Comparison of ENCODE assay signal across 14 cellular contexts in the genomic region with DNA sequence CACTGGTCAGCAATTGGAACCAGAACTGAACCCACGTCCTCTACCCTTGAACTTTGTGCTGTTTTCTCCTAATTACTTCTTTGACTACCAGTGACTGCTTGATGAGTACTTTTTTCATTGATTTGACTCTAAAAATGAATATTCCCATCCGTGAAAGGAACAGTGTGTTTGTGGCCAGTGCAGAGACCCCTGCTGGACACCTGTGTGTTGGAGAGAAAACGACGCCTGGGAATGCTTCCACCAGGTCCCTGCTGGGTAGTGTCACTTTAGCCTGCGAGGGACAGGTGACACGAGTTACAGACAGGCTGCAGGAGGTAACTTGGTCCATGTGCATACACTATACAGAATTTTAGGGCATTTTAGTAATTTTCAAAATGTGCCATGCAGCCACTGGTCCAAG. TPM values are rescaled to one million over a fixed set of nuclear protein-coding genes. Genes with fewer than 3 reads are reported as not detected.
A peak's percentile ranks its signal among the peaks of the same experiment; 100 is the strongest.
DNase-seq lines count a peak whose midpoint lies in the region; ATAC-seq and TF ChIP-seq lines count a peak whose summit lies in the region.
"Had no signal": no experiment of that assay in that cellular context is flagged by ENCODE, and none has a peak within 500 bp of the region (broad histone marks: within the 10 kb centered on the region; RNA-seq: fewer than 3 reads in every experiment).

No MANE protein-coding gene starts in this region.

- H2AFZ ChIP-seq in GM23338: no peak overlapping the region

- H3K36me3 Mint-ChIP-seq in GM23338 (ENCODE audit: low read depth): peaks cover 11% of the 10 kb centered on the region
- H3K36me3 Mint-ChIP-seq: natural killer cell treated with Interleukin-12 subunit alpha and Interleukin-12 subunit beta and Interleukin-15 and Interleukin-18, amount 100 ng/mL, for 72 hours had no signal

- H3K9me2 ChIP-seq in GM23338 (ENCODE audit: insufficient read depth): peaks cover 4% of the 10 kb centered on the region; the same call in 1 of the 2 replicates

- H3K4me3 Mint-ChIP-seq in GM23338: no peak overlapping the region
- H3K4me3 Mint-ChIP-seq: natural killer cell treated with Interleukin-12 subunit alpha and Interleukin-12 subunit beta and Interleukin-15 and Interleukin-18, amount 100 ng/mL, for 72 hours; T-helper 1 cell treated with Interleukin-12 subunit alpha and Interleukin-12 subunit beta and Interleukin-4 antibody, amounts not matched to agents 30 μg/mL and 1 μg/mL, for 36 hours had no signal

- no peak overlapping the region for H3K27ac ChIP-seq in GM23338 (ENCODE audit: low read depth)

- TF ChIP-seq CTCF in GM23338 (conservative IDR thresholded peaks at IDR 0.05; ENCODE audit: low read depth in 2 of 2): peak; percentile 58 to 66
- peak; percentile 63 for TF ChIP-seq CTCF in fibroblast of pulmonary artery (IDR thresholded peaks at IDR 0.05; ENCODE audit: low read length, missing control alignments)

- H3K79me2 ChIP-seq in GM23338 (replicated peaks; ENCODE audit: insufficient read depth): no peaks in the 10 kb centered on the region

- no peaks in the 10 kb centered on the region for H4K20me1 ChIP-seq in GM23338 (replicated peaks; ENCODE audit: insufficient read depth)

- H3K27ac Mint-ChIP-seq in GM23338: no peak overlapping the region
- H3K27ac Mint-ChIP-seq: natural killer cell treated with Interleukin-12 subunit alpha and Interleukin-12 subunit beta and Interleukin-15 and Interleukin-18, amount 100 ng/mL, for 72 hours; T-helper 1 cell treated with Interleukin-12 subunit alpha and Interleukin-12 subunit beta and Interleukin-4 antibody, amounts not matched to agents 30 μg/mL and 1 μg/mL, for 36 hours had no signal

- H3K4me1 ChIP-seq in GM23338 (ENCODE audit: insufficient read depth): peaks cover 14% of the 10 kb centered on the region; the same call in 1 of the 2 replicates

- H3K36me3 ChIP-seq in GM23338 (ENCODE audit: insufficient read depth): no peaks in the 10 kb centered on the region

- H3K27me3 ChIP-seq in GM23338 (ENCODE audit: insufficient read depth): no peaks in the 10 kb centered on the region

- peaks cover 26% of the 10 kb centered on the region for H3K4me1 Mint-ChIP-seq in GM23338

- DNase-seq in GM23338 (ENCODE audit: low spot score) (peak; percentile 44), fibroblast of pulmonary artery (ENCODE audit: low read depth) (peak; percentile 27), sciatic nerve (ENCODE audit: low spot score) (no peak), G401 (ENCODE audit: low spot score) (no peak), T1000 (lab: John Stamatoyannopoulos, UW) (no peak)
- DNase-seq in stimulated activated CD4-positive, alpha-beta T cell treated with anti-CD3 and anti-CD28 coated beads, Interleukin-1b, Interleukin-23, amount 100 ng/mL, for 48 hours: no peak
- DNase-seq: hypothalamus; NCI-H510A; stimulated activated CD4-positive, alpha-beta T cell treated with anti-CD3 and anti-CD28 coated beads, Interleukin-4, amount 100 ng/mL, for 4 hours had no signal

- intact Hi-C loops in sciatic nerve (cut with DNase I): no loop called here

- in situ Hi-C loops in G401 (cut with HindIII; ENCODE audit: low sequenced_read_pairs): no loop called here

- H3K27me3 Mint-ChIP-seq in GM23338 (ENCODE audit: insufficient read depth, low read depth, poor library complexity): peaks cover 5% of the 10 kb centered on the region

- H3F3A ChIP-seq in GM23338 (replicated peaks; ENCODE audit: low read depth): peaks cover 3% of the 10 kb centered on the region

- no peak overlapping the region for H3K4me2 ChIP-seq in GM23338

- no peak for ATAC-seq in GM23338
- ATAC-seq in SK-N-SH treated with all-trans-retinoic acid at 6 μM for 48 hours: peak; percentile 47
- ATAC-seq in sciatic nerve: peak; percentile 36
- no peak for ATAC-seq in HG03439 (IDR thresholded peaks at IDR 0.05; ENCODE audit: unreplicated experiment)

- H3K4me3 ChIP-seq in GM23338 (no peak overlapping the region), fibroblast of pulmonary artery (replicated peaks; ENCODE audit: low read depth, low read length) (no peak overlapping the region)

- H3K9me3 Mint-ChIP-seq in GM23338: peaks cover 24% of the 10 kb centered on the region
- H3K9me3 Mint-ChIP-seq: natural killer cell treated with Interleukin-12 subunit alpha and Interleukin-12 subunit beta and Interleukin-15 and Interleukin-18, amount 100 ng/mL, for 72 hours had no signal

TF ChIP-seq in GM23338, 12 proteins besides CTCF, POLR2A, EP300 and RAD21 (continues in another document):
- no peak for TF ChIP-seq ZNF114 (CRISPR knock-in tag; IDR thresholded peaks at IDR 0.05)
- TF ChIP-seq, protein P1, sequence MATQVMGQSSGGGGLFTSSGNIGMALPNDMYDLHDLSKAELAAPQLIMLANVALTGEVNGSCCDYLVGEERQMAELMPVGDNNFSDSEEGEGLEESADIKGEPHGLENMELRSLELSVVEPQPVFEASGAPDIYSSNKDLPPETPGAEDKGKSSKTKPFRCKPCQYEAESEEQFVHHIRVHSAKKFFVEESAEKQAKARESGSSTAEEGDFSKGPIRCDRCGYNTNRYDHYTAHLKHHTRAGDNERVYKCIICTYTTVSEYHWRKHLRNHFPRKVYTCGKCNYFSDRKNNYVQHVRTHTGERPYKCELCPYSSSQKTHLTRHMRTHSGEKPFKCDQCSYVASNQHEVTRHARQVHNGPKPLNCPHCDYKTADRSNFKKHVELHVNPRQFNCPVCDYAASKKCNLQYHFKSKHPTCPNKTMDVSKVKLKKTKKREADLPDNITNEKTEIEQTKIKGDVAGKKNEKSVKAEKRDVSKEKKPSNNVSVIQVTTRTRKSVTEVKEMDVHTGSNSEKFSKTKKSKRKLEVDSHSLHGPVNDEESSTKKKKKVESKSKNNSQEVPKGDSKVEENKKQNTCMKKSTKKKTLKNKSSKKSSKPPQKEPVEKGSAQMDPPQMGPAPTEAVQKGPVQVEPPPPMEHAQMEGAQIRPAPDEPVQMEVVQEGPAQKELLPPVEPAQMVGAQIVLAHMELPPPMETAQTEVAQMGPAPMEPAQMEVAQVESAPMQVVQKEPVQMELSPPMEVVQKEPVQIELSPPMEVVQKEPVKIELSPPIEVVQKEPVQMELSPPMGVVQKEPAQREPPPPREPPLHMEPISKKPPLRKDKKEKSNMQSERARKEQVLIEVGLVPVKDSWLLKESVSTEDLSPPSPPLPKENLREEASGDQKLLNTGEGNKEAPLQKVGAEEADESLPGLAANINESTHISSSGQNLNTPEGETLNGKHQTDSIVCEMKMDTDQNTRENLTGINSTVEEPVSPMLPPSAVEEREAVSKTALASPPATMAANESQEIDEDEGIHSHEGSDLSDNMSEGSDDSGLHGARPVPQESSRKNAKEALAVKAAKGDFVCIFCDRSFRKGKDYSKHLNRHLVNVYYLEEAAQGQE (IDR thresholded peaks at IDR 0.05; ENCODE audit: unreplicated experiment): no peak
- TF ChIP-seq, protein P2, sequence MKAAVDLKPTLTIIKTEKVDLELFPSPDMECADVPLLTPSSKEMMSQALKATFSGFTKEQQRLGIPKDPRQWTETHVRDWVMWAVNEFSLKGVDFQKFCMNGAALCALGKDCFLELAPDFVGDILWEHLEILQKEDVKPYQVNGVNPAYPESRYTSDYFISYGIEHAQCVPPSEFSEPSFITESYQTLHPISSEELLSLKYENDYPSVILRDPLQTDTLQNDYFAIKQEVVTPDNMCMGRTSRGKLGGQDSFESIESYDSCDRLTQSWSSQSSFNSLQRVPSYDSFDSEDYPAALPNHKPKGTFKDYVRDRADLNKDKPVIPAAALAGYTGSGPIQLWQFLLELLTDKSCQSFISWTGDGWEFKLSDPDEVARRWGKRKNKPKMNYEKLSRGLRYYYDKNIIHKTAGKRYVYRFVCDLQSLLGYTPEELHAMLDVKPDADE (IDR thresholded peaks at IDR 0.05): no peak

TF ChIP-seq in SK-N-SH treated with all-trans-retinoic acid at 6 μM for 48 hours, 23 proteins besides CTCF, POLR2A, EP300 and RAD21 (continues in another document):
- TF ChIP-seq ESRRG (CRISPR knock-in tag; IDR thresholded peaks at IDR 0.05): no peak
- no peak for TF ChIP-seq PPARA (CRISPR knock-in tag; IDR thresholded peaks at IDR 0.05; ENCODE audit: borderline replicate concordance)
- TF ChIP-seq ZNF565 (CRISPR knock-in tag; conservative IDR thresholded peaks at IDR 0.05; ENCODE audit: low read depth): no peak
- no peak for TF ChIP-seq SNAI2 (CRISPR knock-in tag; IDR thresholded peaks at IDR 0.05)
- no peak for TF ChIP-seq TCF4 (CRISPR knock-in tag; IDR thresholded peaks at IDR 0.05; ENCODE audit: borderline replicate concordance)
- no peak for TF ChIP-seq BACH2 (CRISPR knock-in tag; IDR thresholded peaks at IDR 0.05; ENCODE audit: borderline replicate concordance)
- TF ChIP-seq, protein P3, sequence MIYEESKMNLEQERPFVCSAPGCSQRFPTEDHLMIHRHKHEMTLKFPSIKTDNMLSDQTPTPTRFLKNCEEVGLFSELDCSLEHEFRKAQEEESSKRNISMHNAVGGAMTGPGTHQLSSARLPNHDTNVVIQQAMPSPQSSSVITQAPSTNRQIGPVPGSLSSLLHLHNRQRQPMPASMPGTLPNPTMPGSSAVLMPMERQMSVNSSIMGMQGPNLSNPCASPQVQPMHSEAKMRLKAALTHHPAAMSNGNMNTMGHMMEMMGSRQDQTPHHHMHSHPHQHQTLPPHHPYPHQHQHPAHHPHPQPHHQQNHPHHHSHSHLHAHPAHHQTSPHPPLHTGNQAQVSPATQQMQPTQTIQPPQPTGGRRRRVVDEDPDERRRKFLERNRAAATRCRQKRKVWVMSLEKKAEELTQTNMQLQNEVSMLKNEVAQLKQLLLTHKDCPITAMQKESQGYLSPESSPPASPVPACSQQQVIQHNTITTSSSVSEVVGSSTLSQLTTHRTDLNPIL (CRISPR knock-in tag; IDR thresholded peaks at IDR 0.05; ENCODE audit: low read depth): no peak
- TF ChIP-seq, protein P4, sequence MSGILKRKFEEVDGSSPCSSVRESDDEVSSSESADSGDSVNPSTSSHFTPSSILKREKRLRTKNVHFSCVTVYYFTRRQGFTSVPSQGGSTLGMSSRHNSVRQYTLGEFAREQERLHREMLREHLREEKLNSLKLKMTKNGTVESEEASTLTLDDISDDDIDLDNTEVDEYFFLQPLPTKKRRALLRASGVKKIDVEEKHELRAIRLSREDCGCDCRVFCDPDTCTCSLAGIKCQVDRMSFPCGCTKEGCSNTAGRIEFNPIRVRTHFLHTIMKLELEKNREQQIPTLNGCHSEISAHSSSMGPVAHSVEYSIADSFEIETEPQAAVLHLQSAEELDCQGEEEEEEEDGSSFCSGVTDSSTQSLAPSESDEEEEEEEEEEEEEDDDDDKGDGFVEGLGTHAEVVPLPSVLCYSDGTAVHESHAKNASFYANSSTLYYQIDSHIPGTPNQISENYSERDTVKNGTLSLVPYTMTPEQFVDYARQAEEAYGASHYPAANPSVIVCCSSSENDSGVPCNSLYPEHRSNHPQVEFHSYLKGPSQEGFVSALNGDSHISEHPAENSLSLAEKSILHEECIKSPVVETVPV (CRISPR knock-in tag; IDR thresholded peaks at IDR 0.05): no peak

RNA-seq across cellular contexts. Expression of a gene that starts 6.8 kb away (rescaled TPM):
- 0.35 TPM in 1 of 2 replicates, not detected in the other for total RNA-seq in GM23338 (2014; rRNA removed; shearing (Covaris generic))
- not detected in 2 replicates for polyA plus RNA-seq in GM23338 (2016; fragmentation: Nextera tagmentation; extraction: Ambion mirVana)
- not detected for total RNA-seq in sciatic nerve
- total RNA-seq in G401 (2014; rRNA removed; shearing (Covaris generic)): not detected in 2 replicates
- total RNA-seq: natural killer cell treated with Interleukin-12 subunit alpha and Interleukin-12 subunit beta and Interleukin-15 and Interleukin-18, amount 100 ng/mL, for 72 hours; temporal lobe had no signal

RNA-seq across cellular contexts. Expression of a gene that starts 43.7 kb away (rescaled TPM):
- total RNA-seq in GM23338 (2014; rRNA removed; shearing (Covaris generic)): 7.9 and 8.7 TPM in 2 replicates
- 0.47 and 0.99 TPM in 2 replicates for polyA plus RNA-seq in GM23338 (2016; fragmentation: Nextera tagmentation; extraction: Ambion mirVana)
- 43.5 TPM for total RNA-seq in sciatic nerve
- total RNA-seq in G401 (2014; rRNA removed; shearing (Covaris generic)): 0.14 and 0.18 TPM in 2 replicates

Comparison
In these comparisons a context has a peak if more than half of its experiments do, and no peak if none do; other contexts are left out.
1. ATAC-seq: peak in SK-N-SH treated with all-trans-retinoic acid at 6 μM for 48 hours (single experiment) and sciatic nerve (single experiment); none in GM23338 (single experiment) and HG03439 (single experiment).
2. DNase-seq: peak in GM23338 (single experiment) and fibroblast of pulmonary artery (single experiment); none in sciatic nerve (single experiment), G401 (single experiment), stimulated activated CD4-positive, alpha-beta T cell treated with anti-CD3 and anti-CD28 coated beads, Interleukin-1b, Interleukin-23, amount 100 ng/mL, for 48 hours (single experiment) and T1000 (single experiment).